18 cellular contexts compared by ENCODE assay signal in genomic region chr20:47780990-47781389, GRCh38. TPM values are rescaled to one million over a fixed set of nuclear protein-coding genes. Genes with fewer than 3 reads are reported as not detected.
DNase-seq lines count a peak whose midpoint lies in the region; ATAC-seq, FAIRE-seq and TF ChIP-seq lines count a peak whose summit lies in the region.
"Had no signal": no experiment of that assay in that cellular context is flagged by ENCODE, and none has a peak within 500 bp of the region (broad histone marks: within the 10 kb centered on the region; RNA-seq: fewer than 3 reads in every experiment).

No MANE protein-coding gene starts in this region.

- H2AK5ac ChIP-seq in H1 (ENCODE audit: low read depth, low read length): no peak overlapping the region

- no peak overlapping the region for H3K23ac ChIP-seq in H1 (ENCODE audit: insufficient read length)

- H3K56ac ChIP-seq in H1 (replicated peaks; ENCODE audit: insufficient read length, low read depth, low read length): no peak overlapping the region

- H2BK5ac ChIP-seq in H1 (ENCODE audit: low read depth, low read length): no peak overlapping the region

- H3K9ac ChIP-seq in HepG2 (ENCODE audit: insufficient read depth, low read depth, low read length): no peak overlapping the region
- no peak overlapping the region for H3K9ac ChIP-seq in H1 (replicated peaks in 1 of 4; ENCODE audit: extremely low read depth in 1 of 4, low read depth in 3 of 4, low read length in 3 of 4)

- TF ChIP-seq CTCF in HepG2 (CRISPR knock-in tag; IDR thresholded peaks at IDR 0.05) (no peak), right lobe of liver (IDR thresholded peaks at IDR 0.05) (no peak), H1 (IDR thresholded peaks at IDR 0.05; ENCODE audit: control extremely low read depth in 1 of 3, insufficient read depth in 1 of 3, low read depth in 1 of 3, low read length in 3 of 3) (peak; percentile 7 to 49 (median 46); a peak in 2 of 4 replicates), type B pancreatic cell (conservative IDR thresholded peaks at IDR 0.05) (peak; percentile 59), Peyer's patch (IDR thresholded peaks at IDR 0.05) (no peak)

- H3K4me1 ChIP-seq in HepG2 (ENCODE audit: insufficient read depth, low read length) (peaks cover 43% of the 10 kb centered on the region), right lobe of liver (peaks cover 0 to 16% (median 6%) of the 10 kb centered on the region in 4 donors), H1 (replicated peaks in 1 of 4; ENCODE audit: control insufficient read depth in 3 of 4, insufficient read depth in 4 of 4, low read length in 3 of 4) (peaks cover 0 to 6% (median 3%) of the 10 kb centered on the region in 4 experiments; a peak in 5 of 7 replicates), Peyer's patch (peaks cover 0 to 22% (median 4%) of the 10 kb centered on the region in 4 donors)

- H3K27me3 ChIP-seq in HepG2 (ENCODE audit: control insufficient read depth in 1 of 2, insufficient read depth in 2 of 2, low read length in 2 of 2) (peaks cover 3 to 5% of the 10 kb centered on the region in 2 experiments; a peak in 2 of 5 replicates), right lobe of liver (no peaks in the 10 kb centered on the region), H1 (replicated peaks in 1 of 4; ENCODE audit: control insufficient read depth in 3 of 4, extremely low read depth in 1 of 4, insufficient read depth in 3 of 4, low read length in 3 of 4) (peaks cover 2 to 25% (median 19%) of the 10 kb centered on the region in 4 experiments), Peyer's patch (no peaks in the 10 kb centered on the region)

- H3K18ac ChIP-seq in H1 (ENCODE audit: extremely low read depth, low read length): no peak overlapping the region

- H3K36me3 ChIP-seq in HepG2 (replicated peaks in 1 of 2; ENCODE audit: control insufficient read depth in 1 of 2, insufficient read depth in 2 of 2, low read length in 2 of 2): no peaks in the 10 kb centered on the region
- no peaks in the 10 kb centered on the region for H3K36me3 ChIP-seq in right lobe of liver
- no peaks in the 10 kb centered on the region for H3K36me3 ChIP-seq in H1 (ENCODE audit: control insufficient read depth in 2 of 4, insufficient read depth in 4 of 4, low read length in 3 of 4)
- H3K36me3 ChIP-seq in Peyer's patch: no peaks in the 10 kb centered on the region

- H3K4me2 ChIP-seq in HepG2 (ENCODE audit: low read depth, low read length) (no peak overlapping the region), H1 (ENCODE audit: insufficient read depth in 1 of 2, low read depth in 2 of 2, low read length in 2 of 2) (no peak overlapping the region)

- H2BK12ac ChIP-seq in H1 (ENCODE audit: low read depth, low read length): no peak overlapping the region

- H2AFZ ChIP-seq in HepG2 (ENCODE audit: low read length) (no peak overlapping the region), H1 (ENCODE audit: low read length) (no peak overlapping the region)

- H4K91ac ChIP-seq in H1 (replicated peaks; ENCODE audit: insufficient read length, low read length): no peak overlapping the region

- intact Hi-C loops in HepG2 (cut with micrococcal nuclease; ENCODE audit: unreplicated experiment) (no loop called here), right lobe of liver (cut with DNase I) (loop anchor here in 1 of 2 donors (10.0 kb wide), 1 partner anchor 106 kb away; no protein-coding TSS in a partner anchor)

- H3K23me2 ChIP-seq in H1 (ENCODE audit: low read depth, low read length): peaks cover 10% of the 10 kb centered on the region

- POLR2A ChIA-PET in HepG2 (lab: Yijun Ruan, JAX) (no interaction called here), H1 (lab: Charles Lee; ENCODE audit: partially characterized antibody) (no interaction called here)

- no peak overlapping the region for H2BK15ac ChIP-seq in H1 (ENCODE audit: low read length)

- no peak overlapping the region for H3K4ac ChIP-seq in H1 (replicated peaks; ENCODE audit: insufficient read length, low read depth, low read length)

- TF ChIP-seq RAD21 in HepG2 (CRISPR knock-in tag; IDR thresholded peaks at IDR 0.05) (no peak), H1 (IDR thresholded peaks at IDR 0.05 in 1 of 2, conservative IDR thresholded peaks at IDR 0.05 in 1 of 2; ENCODE audit: low read depth in 2 of 2, low read length in 2 of 2) (peak in 1 of 2 experiments; percentile 26; a peak in 1 of 4 replicates)

- no peak overlapping the region for H2BK20ac ChIP-seq in H1 (ENCODE audit: low read length)

- BruUV-seq in HepG2 (replicated peaks; lab: Mats Ljungman, UMichigan): no TSS peak

- TF ChIP-seq POLR2A in HepG2 (IDR thresholded peaks at IDR 0.05; ENCODE audit: insufficient read depth in 1 of 2, low read depth in 2 of 2, low read length in 2 of 2): no peak
- no peak for TF ChIP-seq POLR2A in right lobe of liver (IDR thresholded peaks at IDR 0.05)
- no peak for TF ChIP-seq POLR2A in H1 (IDR thresholded peaks at IDR 0.05; ENCODE audit: control extremely low read depth in 1 of 2, low read depth in 2 of 2, low read length in 2 of 2)
- TF ChIP-seq POLR2A in Peyer's patch (IDR thresholded peaks at IDR 0.05): no peak

- H3K4me3 ChIP-seq in HepG2 (replicated peaks in 1 of 3; ENCODE audit: insufficient read depth in 1 of 3, low read depth in 2 of 3, low read length in 3 of 3) (no peak overlapping the region), right lobe of liver (no peak overlapping the region), H1 (ENCODE audit: extremely low read depth in 1 of 4, insufficient read depth in 2 of 4, low read depth in 3 of 4, low read length in 4 of 4) (no peak overlapping the region), Peyer's patch (no peak overlapping the region)

- H3K36me3 Mint-ChIP-seq in type B pancreatic cell: peaks cover 10% of the 10 kb centered on the region

- H3K27ac ChIP-seq in HepG2 (ENCODE audit: extremely low read length, insufficient read depth, low read length) (no peak overlapping the region), right lobe of liver (no peak overlapping the region), H1 (ENCODE audit: low read depth, low read length) (no peak overlapping the region), Peyer's patch (no peak overlapping the region)

- no peaks in the 10 kb centered on the region for H3K9me3 ChIP-seq in HepG2 (ENCODE audit: low read length)
- H3K9me3 ChIP-seq in right lobe of liver: no peaks in the 10 kb centered on the region
- H3K9me3 ChIP-seq in H1 (ENCODE audit: insufficient read depth in 2 of 2, low read depth in 1 of 2, low read length in 1 of 2): no peaks in the 10 kb centered on the region
- H3K9me3 ChIP-seq in Peyer's patch: no peaks in the 10 kb centered on the region

- no peaks in the 10 kb centered on the region for H3K79me1 ChIP-seq in H1 (ENCODE audit: low read depth, low read length)

- CTCF ChIA-PET in HepG2 (lab: Yijun Ruan, JAX; ENCODE audit: low intra/inter-chr PET ratio, low total read pairs): no interaction called here
- CTCF ChIA-PET in H1 (lab: Charles Lee; ENCODE audit: partially characterized antibody): interaction anchor here (1.1 to 2.0 kb wide), 4 partner anchors 14 to 840 kb away, joined by 3 to 9 read pairs (median 3); no protein-coding TSS in a partner anchor

- 79% methylated on average over 5 of the region's 5 CpGs for WGBS in HepG2 (ENCODE audit: low lambda C conversion rate)
- 86% methylated on average over 1 of the region's 5 CpGs for WGBS in right lobe of liver (ENCODE audit: insufficient coverage, low coverage, low lambda C conversion rate, missing lambda C conversion rate)
- whole genome bisulfite sequencing in H1 (ENCODE audit: extremely low coverage in 1 of 2, insufficient coverage in 1 of 2, insufficient read length in 1 of 2, insufficient replicate concordance in 2 of 2, low coverage in 1 of 2, low lambda C conversion rate in 2 of 2, missing lambda C conversion rate in 1 of 2), 2 experiments: 81% methylated on average over 5 of the region's 5 CpGs; no CpG with 5 or more reads in 1 of the 2 experiments

- peaks cover 7% of the 10 kb centered on the region for H3K27me3 Mint-ChIP-seq in type B pancreatic cell

- FAIRE-seq in HepG2 (lab: Jason Lieb, UNC) (no peak), HTR-8/SVneo (lab: Jason Lieb, UNC) (peak; percentile 88), H1 (lab: Jason Lieb, UNC) (no peak)
- FAIRE-seq: A204.1, GM18507 had no signal

- H3K27ac Mint-ChIP-seq in type B pancreatic cell: no peak overlapping the region
- H3K27ac Mint-ChIP-seq: CD4-positive, alpha-beta T cell had no signal

- in situ Hi-C loops in HepG2 (cut with HindIII; ENCODE audit: extremely low pct_ligation_motif_present, low pct_unique_long_range_greater_than_20kb): loop anchor here (5.0 kb wide), 1 partner anchor 99 kb away; no protein-coding TSS in a partner anchor

- ATAC-seq in HepG2 (peak; percentile 17; the same call in 1 of the 3 replicates), right lobe of liver (no peak), GM18867 (IDR thresholded peaks at IDR 0.05; ENCODE audit: unreplicated experiment) (no peak)

- H4K8ac ChIP-seq in H1 (ENCODE audit: extremely low read depth, insufficient read depth, low read length): no peak overlapping the region

- H4K20me1 ChIP-seq in HepG2 (ENCODE audit: insufficient read depth, low read length): no peaks in the 10 kb centered on the region
- no peaks in the 10 kb centered on the region for H4K20me1 ChIP-seq in H1 (replicated peaks in 1 of 2; ENCODE audit: control insufficient read depth in 1 of 2, insufficient read depth in 2 of 2, low read length in 2 of 2)

- no peak overlapping the region for H2BK120ac ChIP-seq in H1 (replicated peaks; ENCODE audit: low read depth, low read length)

- no peak overlapping the region for H4K5ac ChIP-seq in H1 (ENCODE audit: insufficient read length, low read depth, low read length)

- H3K9me3 Mint-ChIP-seq in type B pancreatic cell: peaks cover 4% of the 10 kb centered on the region
- H3K9me3 Mint-ChIP-seq: CD4-positive, alpha-beta T cell had no signal

- H3K4me3 Mint-ChIP-seq in type B pancreatic cell: peak overlapping the region; percentile 22
- H3K4me3 Mint-ChIP-seq: CD4-positive, alpha-beta T cell had no signal

- no peak overlapping the region for H3K14ac ChIP-seq in H1 (ENCODE audit: insufficient read length)

- TF ChIP-seq EP300 in HepG2 (IDR thresholded peaks at IDR 0.05; ENCODE audit: low read depth in 2 of 2, low read length in 2 of 2): no peak
- TF ChIP-seq EP300 in HepG2 (CRISPR knock-in tag; IDR thresholded peaks at IDR 0.05; ENCODE audit: borderline replicate concordance): no peak
- no peak for TF ChIP-seq EP300 in H1 (IDR thresholded peaks at IDR 0.05; ENCODE audit: borderline replicate concordance in 1 of 2, low read depth in 2 of 2, low read length in 2 of 2)

- no peaks in the 10 kb centered on the region for H3K79me2 ChIP-seq in HepG2 (ENCODE audit: insufficient read depth, low read length)
- H3K79me2 ChIP-seq in H1 (ENCODE audit: control insufficient read depth in 1 of 2, insufficient read depth in 2 of 2, low read length in 2 of 2): no peaks in the 10 kb centered on the region

- DNase-seq in HepG2 (ENCODE audit: low spot score) (no peak), right lobe of liver (no peak), HTR-8/SVneo (ENCODE audit: insufficient read length, low spot score) (no peak), H1 (ENCODE audit: low read depth in 1 of 2, low spot score in 2 of 2) (no peak), type B pancreatic cell (ENCODE audit: extremely low spot score, unreplicated experiment) (no peak), Peyer's patch (no peak)
- DNase-seq in stimulated activated CD4-positive, alpha-beta T cell treated with anti-CD3 and anti-CD28 coated beads, Interleukin-4, amount 100 ng/mL, for 24 hours: no peak
- DNase-seq: CD4-positive, alpha-beta T cell; DMS53; IMR-90; NCI-H1417; NCI-H187; NCI-H2107; NCI-H226; NCI-H524 treated with DMSO at 0.1 percent for 48 hours had no signal

- H3K4me1 Mint-ChIP-seq in type B pancreatic cell (ENCODE audit: unreplicated experiment): peaks cover 51% of the 10 kb centered on the region

RNA-seq across cellular contexts. Expression of gene SULF2, which starts 4.3 kb away (rescaled TPM):
- total RNA-seq in HepG2 (2016; rRNA removed; fragmentation: Illumina TruSeq; extraction: Trizol) (29.1 and 50.9 TPM in 2 replicates), right lobe of liver (10 to 100 TPM in 5 of 6 experiments, 1 to 10 TPM in 1; 6.1 to 92.0 (median 48.3) TPM), type B pancreatic cell (ENCODE audit: low replicate concordance) (89.0 and 146 TPM in 2 replicates), Peyer's patch (100 to 1,000 TPM in 1 of 4 donors, 10 to 100 TPM in 3; 32.4 to 168 (median 52.5) TPM)
- total RNA-seq in HepG2 (2016; cell fraction: cytosol; rRNA removed; fragmentation: Illumina TruSeq; extraction: Trizol; ENCODE audit: low read depth): 7.4 and 9.2 TPM in 2 replicates
- 22.2 and 47.3 TPM in 2 replicates for total RNA-seq in HepG2 (2016; cell fraction: insoluble cytoplasmic fraction; rRNA removed; fragmentation: Illumina TruSeq; extraction: Trizol)
- 23.9 and 29.0 TPM in 2 replicates for total RNA-seq in HepG2 (2016; cell fraction: membrane; rRNA removed; fragmentation: Illumina TruSeq; extraction: Trizol)
- total RNA-seq in HepG2 (2016; cell fraction: nucleus; rRNA removed; fragmentation: Illumina TruSeq; extraction: Trizol): 55.3 and 65.2 TPM in 2 replicates
- polyA plus RNA-seq in HepG2 (2011; rRNA removed) (7.2 and 9.3 TPM in 2 replicates), H1 (2011; rRNA removed) (15.7 and 29.0 TPM in 2 replicates)
- 9.3 and 12.6 TPM in 2 replicates for polyA plus RNA-seq in HepG2 (2011; cell fraction: cytosol; rRNA removed)
- polyA plus RNA-seq in HepG2 (2011; cell fraction: nucleus; rRNA removed): 21.3 and 25.5 TPM in 2 replicates
- 5.1 and 11.0 TPM in 2 replicates for polyA plus RNA-seq in HepG2 (2012)
- polyA plus RNA-seq in HepG2 (2016; cell fraction: cytosol; fragmentation: Illumina TruSeq; extraction: Trizol; ENCODE audit: low read depth): 10.7 and 10.8 TPM in 2 replicates
- 33.7 and 34.1 TPM in 2 replicates for polyA plus RNA-seq in HepG2 (2016; cell fraction: insoluble cytoplasmic fraction; fragmentation: Illumina TruSeq; extraction: Trizol; ENCODE audit: low read depth)
- 22.4 and 24.8 TPM in 2 replicates for polyA plus RNA-seq in HepG2 (2016; cell fraction: membrane; fragmentation: Illumina TruSeq; extraction: Trizol; ENCODE audit: low read depth)
- polyA plus RNA-seq in HepG2 (2016; cell fraction: nucleus; fragmentation: Illumina TruSeq; extraction: Trizol; ENCODE audit: insufficient read depth, low read depth): 96.6 and 101 TPM in 2 replicates
- polyA minus RNA-seq in HepG2 (2011; rRNA and poly(A)+ RNA removed; ENCODE audit: low replicate concordance): 51.1 TPM in 1 of 2 replicates, not detected in the other
- 16.7 and 17.7 TPM in 2 replicates for polyA minus RNA-seq in HepG2 (2011; cell fraction: cytosol; rRNA and poly(A)+ RNA removed)
- 11.1 and 13.5 TPM in 2 replicates for polyA minus RNA-seq in HepG2 (2011; cell fraction: nucleus; rRNA and poly(A)+ RNA removed)
- 27.1 and 28.2 TPM in 2 replicates for total RNA-seq in H1 (2021; fragmentation: NEBNext Ultra II Directional; extraction: Animal tissue kit (Norgen Biotek cat#: 25700))
- polyA plus RNA-seq in H1 (2011; cell fraction: cytosol; rRNA removed): 11.1 TPM
- polyA plus RNA-seq in H1 (2011; cell fraction: nucleus; rRNA removed): 33.9 TPM
- 23.8 to 30.2 TPM (median 28.1 TPM) in 4 replicates for polyA plus RNA-seq in H1 (2012, experiment 1 of 2)
- polyA plus RNA-seq in H1 (2012, experiment 2 of 2): 12.7 TPM
- 37.3 TPM for polyA plus RNA-seq in H1 (2013, experiment 1 of 2)
- polyA plus RNA-seq in H1 (2013, experiment 2 of 2): 40.1 TPM
- 14.7 and 19.0 TPM in 2 replicates for polyA minus RNA-seq in H1 (2011; rRNA and poly(A)+ RNA removed)
- 18.0 TPM for polyA minus RNA-seq in H1 (2011; cell fraction: cytosol; rRNA and poly(A)+ RNA removed)
- 26.7 TPM for polyA minus RNA-seq in H1 (2011; cell fraction: nucleus; rRNA and poly(A)+ RNA removed)

Comparison
In these comparisons a context has a peak if more than half of its experiments do, and no peak if none do; other contexts are left out.
1. CTCF ChIP-seq: peak in H1 (3 of 3) and type B pancreatic cell (single experiment); none in HepG2 (single experiment), right lobe of liver (0 of 4) and Peyer's patch (0 of 6).
2. Of the 41 proteins assayed by ChIP-seq in both HepG2 and H1: peak only in HepG2: none; only in H1: CTCF; in both: none; in neither: 39; mixed calls (peak in some experiments, not most) for 1.